ENCODE assay signal across 15 cellular contexts in the genomic region with DNA sequence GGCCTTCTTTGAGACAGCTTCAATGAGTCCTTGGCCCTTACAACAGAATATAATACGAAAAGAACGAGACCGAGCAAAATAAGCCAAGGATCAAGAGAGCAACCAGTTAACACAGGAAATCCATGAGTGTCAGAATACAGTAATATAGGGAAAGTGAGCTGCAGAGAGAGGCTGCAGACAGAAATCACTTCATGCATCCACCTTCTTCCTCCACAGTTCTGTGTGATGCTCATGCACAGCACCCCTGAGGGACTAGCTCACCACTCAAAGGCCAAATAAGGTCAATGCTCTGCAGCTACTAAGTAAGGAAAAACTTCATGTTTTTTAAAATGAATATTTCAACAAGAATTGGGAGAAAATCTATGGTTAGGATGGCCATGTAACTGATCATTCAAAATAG.
DNase-seq lines count a peak whose midpoint lies in the region; ATAC-seq, FAIRE-seq and TF ChIP-seq lines count a peak whose summit lies in the region.
"Had no signal": no experiment of that assay in that cellular context is flagged by ENCODE, and none has a peak within 500 bp of the region (broad histone marks: within the 10 kb centered on the region; RNA-seq: fewer than 3 reads in every experiment).

No MANE protein-coding gene starts in this region.

- POLR2A ChIA-PET in activated CD8-positive, alpha-beta T cell treated with anti-CD3 and anti-CD28 coated beads for 36 hours (lab: Charles Lee): no interaction called here
- POLR2A ChIA-PET in activated CD8-positive, alpha-beta T cell treated with anti-CD3 and anti-CD28 coated beads, Interleukin-2, amount 10 ng/mL, durations not matched to agents 7 days and 5 days (lab: Charles Lee): no interaction called here

- no peak overlapping the region for H3K4me3 Mint-ChIP-seq in activated CD8-positive, alpha-beta T cell treated with anti-CD3 and anti-CD28 coated beads for 36 hours
- no peak overlapping the region for H3K4me3 Mint-ChIP-seq in activated CD8-positive, alpha-beta T cell treated with anti-CD3 and anti-CD28 coated beads, Interleukin-2, amount 10 ng/mL, durations not matched to agents 7 days and 5 days
- H3K4me3 Mint-ChIP-seq in mesothelial cell of epicardium: no peak overlapping the region

- no peaks in the 10 kb centered on the region for H3K36me3 ChIP-seq in mammary epithelial cell (ENCODE audit: insufficient read depth, low read length)
- H3K36me3 ChIP-seq: breast epithelium, spleen had no signal

- ATAC-seq in activated CD8-positive, alpha-beta T cell treated with anti-CD3 and anti-CD28 coated beads for 36 hours: peak; percentile 24
- ATAC-seq in activated CD8-positive, alpha-beta T cell treated with anti-CD3 and anti-CD28 coated beads, Interleukin-2, amount 10 ng/mL, durations not matched to agents 7 days and 5 days: no peak
- ATAC-seq in GM21786 (IDR thresholded peaks at IDR 0.05; ENCODE audit: unreplicated experiment) (peak; percentile 26), HG03571 (IDR thresholded peaks at IDR 0.05; ENCODE audit: unreplicated experiment) (peak; percentile 31)

- no peak for TF ChIP-seq CTCF in activated CD8-positive, alpha-beta T cell treated with anti-CD3 and anti-CD28 coated beads for 36 hours (IDR thresholded peaks at IDR 0.05)
- no peak for TF ChIP-seq CTCF in mesothelial cell of epicardium (IDR thresholded peaks at IDR 0.05; ENCODE audit: unreplicated experiment)
- TF ChIP-seq CTCF in mammary epithelial cell (conservative IDR thresholded peaks at IDR 0.05 in 1 of 2, IDR thresholded peaks at IDR 0.05 in 1 of 2; ENCODE audit: extremely low read depth in 1 of 2, insufficient read depth in 1 of 2, low read depth in 1 of 2, low read length in 2 of 2): no peak

- H3K9ac ChIP-seq in mammary epithelial cell (ENCODE audit: insufficient read depth, low read length): no peak overlapping the region

- CTCF ChIA-PET in activated CD8-positive, alpha-beta T cell treated with anti-CD3 and anti-CD28 coated beads for 36 hours (lab: Charles Lee): no interaction called here
- CTCF ChIA-PET in activated CD8-positive, alpha-beta T cell treated with anti-CD3 and anti-CD28 coated beads, Interleukin-2, amount 10 ng/mL, durations not matched to agents 7 days and 5 days (lab: Charles Lee): interaction anchor here (0.9 kb wide), 2 partner anchors 28 to 60 kb away, joined by 3 read pairs; no protein-coding TSS in a partner anchor
- CTCF ChIA-PET in mammary epithelial cell (lab: Charles Lee; ENCODE audit: low non-redundant PET): no interaction called here

- dilution Hi-C loops in mammary epithelial cell (cut with HindIII; ENCODE audit: low sequenced_read_pairs): no loop called here

- no peak overlapping the region for H3K27ac ChIP-seq in mammary epithelial cell (ENCODE audit: insufficient read depth, low read depth, low read length)
- H3K27ac ChIP-seq: breast epithelium had no signal

- FAIRE-seq in RCC 7860 (lab: Jason Lieb, UNC): no peak
- FAIRE-seq: A204.1 had no signal

- H3K27me3 Mint-ChIP-seq in activated CD8-positive, alpha-beta T cell treated with anti-CD3 and anti-CD28 coated beads for 36 hours: no peaks in the 10 kb centered on the region
- H3K27me3 Mint-ChIP-seq in activated CD8-positive, alpha-beta T cell treated with anti-CD3 and anti-CD28 coated beads, Interleukin-2, amount 10 ng/mL, durations not matched to agents 7 days and 5 days (ENCODE audit: low read depth): no peaks in the 10 kb centered on the region
- peaks cover 4% of the 10 kb centered on the region for H3K27me3 Mint-ChIP-seq in mesothelial cell of epicardium (ENCODE audit: low read depth)

- H3K4me3 ChIP-seq in mammary epithelial cell (replicated peaks in 1 of 3; ENCODE audit: insufficient read depth in 1 of 3, low read depth in 2 of 3, low read length in 3 of 3): no peak overlapping the region
- H3K4me3 ChIP-seq: breast epithelium, spleen had no signal

- no peak for DNase-seq in activated CD8-positive, alpha-beta T cell treated with anti-CD3 and anti-CD28 coated beads for 36 hours
- DNase-seq in activated CD8-positive, alpha-beta T cell treated with anti-CD3 and anti-CD28 coated beads, Interleukin-2, amount 10 ng/mL, durations not matched to agents 7 days and 5 days: no peak
- DNase-seq in NCI-H748 treated with DMSO at 0.1 percent for 48 hours (lab: John Stamatoyannopoulos, UW) (no peak), RCC 7860 (ENCODE audit: low spot score) (no peak), mesothelial cell of epicardium (ENCODE audit: low spot score in 2 of 2, unreplicated experiment in 2 of 2) (no peak), mammary epithelial cell (no peak)
- DNase-seq: activated naive CD4-positive, alpha-beta T cell treated with Interleukin-2 at 50 U/mL for 16 hours; midbrain; NCI-H2107; occipital lobe; spleen had no signal

- H3K27me3 ChIP-seq in mammary epithelial cell (ENCODE audit: insufficient read depth, low read length): no peaks in the 10 kb centered on the region
- H3K27me3 ChIP-seq: breast epithelium, spleen had no signal

- H3K4me1 ChIP-seq in mammary epithelial cell (ENCODE audit: insufficient read depth, low read length): no peaks in the 10 kb centered on the region
- H3K4me1 ChIP-seq: breast epithelium had no signal

- 64% methylated on average over 3 of the region's 3 CpGs for WGBS in mammary epithelial cell (ENCODE audit: low coverage, missing lambda C conversion rate)

- peaks cover 7% of the 10 kb centered on the region for H3K79me2 ChIP-seq in mammary epithelial cell (ENCODE audit: insufficient read depth, low read length)

- H4K20me1 ChIP-seq in mammary epithelial cell (ENCODE audit: insufficient read depth, low read length): no peaks in the 10 kb centered on the region

- in situ Hi-C loops in mammary epithelial cell (cut with MboI; ENCODE audit: low sequenced_read_pairs in 2 of 2): no loop called here

- no peak overlapping the region for H3K4me2 ChIP-seq in mammary epithelial cell (ENCODE audit: insufficient read depth, low read depth, low read length)

- H3K9me3 Mint-ChIP-seq in activated CD8-positive, alpha-beta T cell treated with anti-CD3 and anti-CD28 coated beads for 36 hours: peaks cover 3% of the 10 kb centered on the region
- no peaks in the 10 kb centered on the region for H3K9me3 Mint-ChIP-seq in activated CD8-positive, alpha-beta T cell treated with anti-CD3 and anti-CD28 coated beads, Interleukin-2, amount 10 ng/mL, durations not matched to agents 7 days and 5 days (ENCODE audit: insufficient read depth)
- H3K9me3 Mint-ChIP-seq in mesothelial cell of epicardium: peaks cover 13% of the 10 kb centered on the region

- H3K9me3 ChIP-seq in mammary epithelial cell (replicated peaks; ENCODE audit: insufficient read depth, low read length): no peaks in the 10 kb centered on the region
- H3K9me3 ChIP-seq: breast epithelium had no signal

- peaks cover 10% of the 10 kb centered on the region for H3K4me1 Mint-ChIP-seq in activated CD8-positive, alpha-beta T cell treated with anti-CD3 and anti-CD28 coated beads for 36 hours (ENCODE audit: low read depth)
- peaks cover 12% of the 10 kb centered on the region for H3K4me1 Mint-ChIP-seq in activated CD8-positive, alpha-beta T cell treated with anti-CD3 and anti-CD28 coated beads, Interleukin-2, amount 10 ng/mL, durations not matched to agents 7 days and 5 days (ENCODE audit: low read depth)
- H3K4me1 Mint-ChIP-seq in mesothelial cell of epicardium: no peaks in the 10 kb centered on the region

- H2AFZ ChIP-seq in mammary epithelial cell (ENCODE audit: low read depth, low read length): no peak overlapping the region

- intact Hi-C loops in activated CD8-positive, alpha-beta T cell treated with anti-CD3 and anti-CD28 coated beads for 36 hours (cut with micrococcal nuclease): no loop called here
- intact Hi-C loops in mammary epithelial cell (cut with micrococcal nuclease): no loop called here

- H3K36me3 Mint-ChIP-seq in activated CD8-positive, alpha-beta T cell treated with anti-CD3 and anti-CD28 coated beads for 36 hours (ENCODE audit: low read depth): no peaks in the 10 kb centered on the region
- no peaks in the 10 kb centered on the region for H3K36me3 Mint-ChIP-seq in activated CD8-positive, alpha-beta T cell treated with anti-CD3 and anti-CD28 coated beads, Interleukin-2, amount 10 ng/mL, durations not matched to agents 7 days and 5 days (ENCODE audit: low read depth)
- peaks cover 2% of the 10 kb centered on the region for H3K36me3 Mint-ChIP-seq in mesothelial cell of epicardium

- no TSS peak for BruUV-seq in mammary epithelial cell (replicated peaks; lab: Mats Ljungman, UMichigan)

- H3K27ac Mint-ChIP-seq in activated CD8-positive, alpha-beta T cell treated with anti-CD3 and anti-CD28 coated beads for 36 hours: no peak overlapping the region
- no peak overlapping the region for H3K27ac Mint-ChIP-seq in activated CD8-positive, alpha-beta T cell treated with anti-CD3 and anti-CD28 coated beads, Interleukin-2, amount 10 ng/mL, durations not matched to agents 7 days and 5 days
- H3K27ac Mint-ChIP-seq in mesothelial cell of epicardium: no peak overlapping the region
